15 cellular contexts compared by ENCODE assay signal in the genomic region with DNA sequence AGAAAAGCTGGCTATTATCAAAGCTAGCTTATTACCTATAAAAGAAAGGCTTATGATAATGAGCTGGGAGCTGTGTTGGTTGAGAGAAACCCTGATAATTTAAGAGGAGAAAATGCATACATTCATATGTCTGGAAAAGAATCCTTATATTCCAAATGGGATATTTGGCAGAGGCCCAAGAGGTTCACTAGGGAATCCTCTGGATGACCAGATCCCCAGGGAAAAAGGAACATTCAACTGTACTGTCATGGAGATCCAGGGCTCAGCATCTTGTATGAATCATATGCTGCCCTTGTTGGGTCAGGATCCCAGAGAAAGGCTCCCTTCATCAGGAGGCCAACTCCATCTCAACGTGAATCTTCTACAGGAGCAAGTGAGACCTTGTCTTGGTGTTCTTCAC. TPM values are rescaled to one million over a fixed set of nuclear protein-coding genes. Genes with fewer than 3 reads are reported as not detected.
DNase-seq lines count a peak whose midpoint lies in the region; ATAC-seq and TF ChIP-seq lines count a peak whose summit lies in the region.
"Had no signal": no experiment of that assay in that cellular context is flagged by ENCODE, and none has a peak within 500 bp of the region (broad histone marks: within the 10 kb centered on the region; RNA-seq: fewer than 3 reads in every experiment).

No MANE protein-coding gene starts in this region.

- H3K27ac ChIP-seq in testis (peak overlapping the region; percentile 28 to 72), right lobe of liver (no peak overlapping the region)
- H3K27ac ChIP-seq: A549, HL-60 had no signal

- H3K4me1 ChIP-seq in BE2C = peaks cover 13% of the 10 kb centered on the region
- peaks cover 32% of the 10 kb centered on the region for H3K4me1 ChIP-seq in testis
- H3K4me1 ChIP-seq in mucosa of descending colon (ENCODE audit: low read depth) = no peaks in the 10 kb centered on the region
- H3K4me1 ChIP-seq in right lobe of liver = no peaks in the 10 kb centered on the region
- H3K4me1 ChIP-seq: A549 had no signal

- H3K27me3 ChIP-seq in BE2C (no peaks in the 10 kb centered on the region), testis (no peaks in the 10 kb centered on the region), right lobe of liver (no peaks in the 10 kb centered on the region)

- H3K36me3 ChIP-seq in BE2C (no peaks in the 10 kb centered on the region), testis (ENCODE audit: low read depth, missing control alignments) (no peaks in the 10 kb centered on the region), mucosa of descending colon (ENCODE audit: low read depth) (no peaks in the 10 kb centered on the region), right lobe of liver (no peaks in the 10 kb centered on the region)

- WGBS in testis, 2 donors = 67 to 86% methylated on average over 1 of the region's 1 CpG
- 50% methylated on average over 1 of the region's 1 CpG for WGBS in right lobe of liver (ENCODE audit: insufficient coverage, low coverage, low lambda C conversion rate, missing lambda C conversion rate)

- ATAC-seq in mucosa of descending colon = no peak
- ATAC-seq in right lobe of liver = no peak
- ATAC-seq: CD8-positive, alpha-beta T cell had no signal

- peak overlapping the region; percentile 24 for H3K4me3 ChIP-seq in BE2C (ENCODE audit: low read depth, low read length)
- no peak overlapping the region for H3K4me3 ChIP-seq in testis
- H3K4me3 ChIP-seq in mucosa of descending colon = no peak overlapping the region
- H3K4me3 ChIP-seq in right lobe of liver = no peak overlapping the region
- H3K4me3 ChIP-seq: A549 had no signal

- TF ChIP-seq CTCF in BE2C (IDR thresholded peaks at IDR 0.05; ENCODE audit: low read depth, low read length) = no peak
- TF ChIP-seq CTCF in testis (IDR thresholded peaks at IDR 0.05) = no peak
- no peak for TF ChIP-seq CTCF in mucosa of descending colon (IDR thresholded peaks at IDR 0.05)
- no peak for TF ChIP-seq CTCF in right lobe of liver (IDR thresholded peaks at IDR 0.05)

- TF ChIP-seq POLR2A in testis (IDR thresholded peaks at IDR 0.05) = no peak
- no peak for TF ChIP-seq POLR2A in right lobe of liver (IDR thresholded peaks at IDR 0.05)

- DNase-seq in BE2C (peak; percentile 78), COLO829 (ENCODE audit: low spot score) (peak; percentile 27), NCI-H2171 (lab: John Stamatoyannopoulos, UW) (peak; percentile 48), testis (no peak), mucosa of descending colon (no peak), right lobe of liver (no peak)
- DNase-seq: CD8-positive, alpha-beta T cell; DMS153; DMS79 treated with DMSO at 0.1 percent for 48 hours; EL; GOT3; HCEC 1CT; HFFc6 had no signal

- intact Hi-C loops in testis (cut with DNase I; ENCODE audit: low total_unique reads) = no loop called here
- intact Hi-C loops in mucosa of descending colon (cut with DNase I, micrococcal nuclease) = no loop called here
- intact Hi-C loops in right lobe of liver (cut with DNase I) = no loop called here

- H3K9me3 ChIP-seq in BE2C (no peaks in the 10 kb centered on the region), testis (no peaks in the 10 kb centered on the region), mucosa of descending colon (no peaks in the 10 kb centered on the region), right lobe of liver (no peaks in the 10 kb centered on the region)
- H3K9me3 ChIP-seq: A549 had no signal

RNA-seq across cellular contexts. Expression of a gene that starts 16.6 kb away (rescaled TPM):
- 23.1 TPM for polyA plus RNA-seq in BE2C (2012; ENCODE audit: insufficient read depth, insufficient read length, low read depth)
- total RNA-seq in testis (10 to 100 TPM; 84.4 to 91.7 TPM), mucosa of descending colon (10 to 100 TPM; 42.2 to 76.9 (median 59.1) TPM), right lobe of liver (10 to 100 TPM in 1 of 6 experiments, 1 to 10 TPM in 5; 6.2 to 10.3 (median 8.7) TPM)
- polyA plus RNA-seq in testis (ENCODE audit: insufficient read depth, low read depth, low replicate concordance) = 62.1 TPM

Comparison
In these comparisons a context has a peak if more than half of its experiments do, and no peak if none do; other contexts are left out.
1. DNase-seq: peak in BE2C (single experiment), COLO829 (single experiment) and NCI-H2171 (single experiment); none in testis (single experiment), mucosa of descending colon (0 of 3) and right lobe of liver (0 of 3).
2. H3K27ac ChIP-seq: peak in testis (2 of 2); none in right lobe of liver (0 of 3).